Comparison of ENCODE assay signal across 26 cellular contexts in genomic region chr4:93217423-93217822, GRCh38.
"Had no signal": no experiment of that assay in that cellular context is flagged by ENCODE, and none has a peak within 500 bp of the region (broad histone marks: within the 10 kb centered on the region; RNA-seq: fewer than 3 reads in every experiment).

No MANE protein-coding gene starts in this region.

- H3K36me3 ChIP-seq: sigmoid colon, stomach, thyroid gland, upper lobe of left lung had no signal

- H3K27ac ChIP-seq: parathyroid adenoma, psoas muscle, sigmoid colon, stomach, thyroid gland, upper lobe of left lung had no signal

- H3K4me3 ChIP-seq: psoas muscle, sigmoid colon, smooth muscle cell, stomach, thyroid gland, upper lobe of left lung had no signal

- H3K9ac ChIP-seq: parathyroid adenoma had no signal

- H3K9me3 ChIP-seq: psoas muscle, sigmoid colon, stomach, thyroid gland, upper lobe of left lung had no signal

- DNase-seq: activated CD4-positive, alpha-beta memory T cell treated with anti-CD3 and anti-CD28 coated beads for 36 hours; activated CD4-positive, alpha-beta T cell treated with anti-CD3 and anti-CD28 coated beads for 48 hours; activated CD8-positive, alpha-beta memory T cell treated with anti-CD3 and anti-CD28 coated beads, Interleukin-2, amount 50 U/mL, for 48 hours; activated gamma-delta T cell; activated naive CD4-positive, alpha-beta T cell treated with anti-CD3 and anti-CD28 coated beads, Interleukin-2, amount 10 ng/mL, durations not matched to agents 7 days and 5 days; activated naive CD8-positive, alpha-beta T cell treated with anti-CD3 and anti-CD28 coated beads, Interleukin-2, amount 10 ng/mL, durations not matched to agents 7 days and 5 days; activated T-cell treated with anti-CD3 and anti-CD28 coated beads, Interleukin-2, amount 50 U/mL, for 24 hours; amniotic stem cell; caudate nucleus; cortex of kidney; effector memory CD8-positive, alpha-beta T cell; foreskin fibroblast; hippocampal formation; left cardiac atrium; left ventricle myocardium superior; occipital lobe; psoas muscle; sigmoid colon; stimulated activated CD4-positive, alpha-beta T cell treated with anti-CD3 and anti-CD28 coated beads, Interleukin-1b, Interleukin-23, amount 100 ng/mL, for 48 hours; stimulated activated naive B cell treated with anti-CD40 and anti-IgM and Interleukin-4, amounts not matched to agents 10 μg/mL and 1 μg/mL and 100 μg/mL, for 72 hours; stomach; thyroid gland; upper lobe of left lung had no signal

- H3K27me3 ChIP-seq: sigmoid colon, stomach, thyroid gland, upper lobe of left lung had no signal

- ATAC-seq: activated CD4-positive, CD25-positive, alpha-beta regulatory T cell treated with anti-CD3 and anti-CD28 coated beads, Interleukin-2, amount 50 U/mL, for 24 hours; effector memory CD8-positive, alpha-beta T cell; left cardiac atrium; left ventricle myocardium superior; psoas muscle; stimulated activated naive B cell treated with anti-CD40 and anti-IgM and Interleukin-4, amounts not matched to agents 10 μg/mL and 1 μg/mL and 100 μg/mL, for 72 hours had no signal

- H3K4me1 ChIP-seq: parathyroid adenoma, psoas muscle, sigmoid colon, stomach, thyroid gland, upper lobe of left lung had no signal

- H2AFZ ChIP-seq: parathyroid adenoma had no signal

- H3K4me2 ChIP-seq: smooth muscle cell had no signal
